1 cellular context compared by ENCODE assay signal in genomic region chr9:127130661-127131538, GRCh38.
TF ChIP-seq lines count a peak whose summit lies in the region.

No MANE protein-coding gene starts in this region.

TF ChIP-seq in IMR-90, 13 proteins besides CTCF, POLR2A, EP300 and RAD21 (continued from another document):
- TF ChIP-seq, protein P1, sequence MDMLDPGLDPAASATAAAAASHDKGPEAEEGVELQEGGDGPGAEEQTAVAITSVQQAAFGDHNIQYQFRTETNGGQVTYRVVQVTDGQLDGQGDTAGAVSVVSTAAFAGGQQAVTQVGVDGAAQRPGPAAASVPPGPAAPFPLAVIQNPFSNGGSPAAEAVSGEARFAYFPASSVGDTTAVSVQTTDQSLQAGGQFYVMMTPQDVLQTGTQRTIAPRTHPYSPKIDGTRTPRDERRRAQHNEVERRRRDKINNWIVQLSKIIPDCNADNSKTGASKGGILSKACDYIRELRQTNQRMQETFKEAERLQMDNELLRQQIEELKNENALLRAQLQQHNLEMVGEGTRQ (IDR thresholded peaks at IDR 0.05; ENCODE audit: low read depth, low read length) = 0 out of 2 replicates have a peak, but pooled peaks have one; percentile 5
